Comparison of ENCODE assay signal across 18 cellular contexts in genomic region chr3:188299713-188300112, GRCh38.
DNase-seq lines count a peak whose midpoint lies in the region; ATAC-seq and TF ChIP-seq lines count a peak whose summit lies in the region.
"Had no signal": no experiment of that assay in that cellular context is flagged by ENCODE, and none has a peak within 500 bp of the region (broad histone marks: within the 10 kb centered on the region; RNA-seq: fewer than 3 reads in every experiment).

No MANE protein-coding gene starts in this region.

- H3K79me2 ChIP-seq in PC-3 (ENCODE audit: low read length), result peaks cover 12% of the 10 kb centered on the region

- H3K27ac ChIP-seq in PC-3 (ENCODE audit: low read length), result no peak overlapping the region

- no peaks in the 10 kb centered on the region for H3K9me3 Mint-ChIP-seq in activated T-cell treated with anti-CD3 and anti-CD28 coated beads, Interleukin-2, amount 50 U/mL, for 24 hours
- H3K9me3 Mint-ChIP-seq in endothelial cell (ENCODE audit: unreplicated experiment), result no peaks in the 10 kb centered on the region
- peaks cover 2 to 3% of the 10 kb centered on the region in 2 donors for H3K9me3 Mint-ChIP-seq in stimulated activated naive B cell treated with anti-CD40 and anti-IgM and Interleukin-4, amounts not matched to agents 10 μg/mL and 1 μg/mL and 100 μg/mL, for 72 hours
- H3K9me3 Mint-ChIP-seq: nephron had no signal

- H3K27me3 ChIP-seq in PC-3 (ENCODE audit: low read length) (no peaks in the 10 kb centered on the region), BE2C (no peaks in the 10 kb centered on the region)
- H3K27me3 ChIP-seq: right atrium auricular region, tibial nerve had no signal

- DNase-seq in activated T-cell treated with anti-CD3 and anti-CD28 coated beads, Interleukin-2, amount 50 U/mL, for 24 hours, result no peak
- DNase-seq in activated T-cell treated with anti-CD3 and anti-CD28 coated beads, Interleukin-2, amount 50 U/mL, for 48 hours, result no peak
- DNase-seq in PC-3 (peak; percentile 22), endothelial cell (ENCODE audit: low spot score) (no peak), NCI-H345 treated with DMSO at 0.1 percent for 48 hours (lab: John Stamatoyannopoulos, UW; ENCODE audit: unreplicated experiment) (no peak), BE2C (no peak)
- no peak for DNase-seq in stimulated activated naive B cell treated with anti-CD40 and anti-IgM and Interleukin-4, amounts not matched to agents 10 μg/mL and 1 μg/mL and 100 μg/mL, for 72 hours
- DNase-seq: activated gamma-delta T cell, Caco-2, H7, NCI-H1436, T-helper 9 cell had no signal

- peaks cover 9% of the 10 kb centered on the region for H3F3A ChIP-seq in PC-3 (ENCODE audit: low read length, unreplicated experiment)

- peak overlapping the region; percentile 51 for H3K4me3 Mint-ChIP-seq in activated T-cell treated with anti-CD3 and anti-CD28 coated beads, Interleukin-2, amount 50 U/mL, for 24 hours
- H3K4me3 Mint-ChIP-seq in endothelial cell (ENCODE audit: unreplicated experiment), result no peak overlapping the region
- no peak overlapping the region for H3K4me3 Mint-ChIP-seq in stimulated activated naive B cell treated with anti-CD40 and anti-IgM and Interleukin-4, amounts not matched to agents 10 μg/mL and 1 μg/mL and 100 μg/mL, for 72 hours
- H3K4me3 Mint-ChIP-seq: nephron had no signal

- peaks cover 15% of the 10 kb centered on the region for H3K36me3 Mint-ChIP-seq in activated T-cell treated with anti-CD3 and anti-CD28 coated beads, Interleukin-2, amount 50 U/mL, for 24 hours (ENCODE audit: low read depth)
- H3K36me3 Mint-ChIP-seq in endothelial cell (ENCODE audit: low read depth, unreplicated experiment), result no peaks in the 10 kb centered on the region
- H3K36me3 Mint-ChIP-seq in stimulated activated naive B cell treated with anti-CD40 and anti-IgM and Interleukin-4, amounts not matched to agents 10 μg/mL and 1 μg/mL and 100 μg/mL, for 72 hours, result peaks cover 11 to 13% of the 10 kb centered on the region in 2 donors

- H3K4me1 Mint-ChIP-seq in activated T-cell treated with anti-CD3 and anti-CD28 coated beads, Interleukin-2, amount 50 U/mL, for 24 hours (ENCODE audit: low read depth), result peaks cover 81% of the 10 kb centered on the region
- H3K4me1 Mint-ChIP-seq in endothelial cell (ENCODE audit: unreplicated experiment), result peaks cover 36% of the 10 kb centered on the region
- H3K4me1 Mint-ChIP-seq in stimulated activated naive B cell treated with anti-CD40 and anti-IgM and Interleukin-4, amounts not matched to agents 10 μg/mL and 1 μg/mL and 100 μg/mL, for 72 hours, result peaks cover 61 to 88% of the 10 kb centered on the region in 2 donors

- intact Hi-C loops in PC-3 (cut with micrococcal nuclease), result loop anchor here (5.0 kb wide), 2 partner anchors 228 to 328 kb away; no protein-coding TSS in a partner anchor

- H3K36me3 ChIP-seq in PC-3 (ENCODE audit: low read depth, low read length) (no peaks in the 10 kb centered on the region), BE2C (no peaks in the 10 kb centered on the region)
- H3K36me3 ChIP-seq: tibial nerve had no signal

- H3K27ac Mint-ChIP-seq in activated T-cell treated with anti-CD3 and anti-CD28 coated beads, Interleukin-2, amount 50 U/mL, for 24 hours, result peak overlapping the region; percentile 97
- peak overlapping the region; percentile 15 for H3K27ac Mint-ChIP-seq in endothelial cell (ENCODE audit: unreplicated experiment)
- H3K27ac Mint-ChIP-seq in stimulated activated naive B cell treated with anti-CD40 and anti-IgM and Interleukin-4, amounts not matched to agents 10 μg/mL and 1 μg/mL and 100 μg/mL, for 72 hours, result peak overlapping the region; percentile 67
- H3K27ac Mint-ChIP-seq: nephron had no signal

- CTCF ChIA-PET in PC-3 (lab: Charles Lee), result no interaction called here

- H2AFZ ChIP-seq in PC-3 (ENCODE audit: low read length), result no peak overlapping the region

- no peaks in the 10 kb centered on the region for H3K9me3 ChIP-seq in PC-3 (ENCODE audit: low read length)
- H3K9me3 ChIP-seq in BE2C, result no peaks in the 10 kb centered on the region
- H3K9me3 ChIP-seq: Caco-2, right atrium auricular region, tibial nerve had no signal

- peaks cover 68% of the 10 kb centered on the region for H3K4me1 ChIP-seq in PC-3 (ENCODE audit: insufficient read depth, low read length)
- no peaks in the 10 kb centered on the region for H3K4me1 ChIP-seq in BE2C

- no peaks in the 10 kb centered on the region for H4K20me1 ChIP-seq in PC-3 (ENCODE audit: low read length)

- no TSS peak for BruUV-seq in PC-3 (replicated peaks; lab: Mats Ljungman, UMichigan)

- no peaks in the 10 kb centered on the region for H3K27me3 Mint-ChIP-seq in activated T-cell treated with anti-CD3 and anti-CD28 coated beads, Interleukin-2, amount 50 U/mL, for 24 hours
- H3K27me3 Mint-ChIP-seq in endothelial cell (ENCODE audit: unreplicated experiment), result no peaks in the 10 kb centered on the region
- H3K27me3 Mint-ChIP-seq in stimulated activated naive B cell treated with anti-CD40 and anti-IgM and Interleukin-4, amounts not matched to agents 10 μg/mL and 1 μg/mL and 100 μg/mL, for 72 hours, result no peaks in the 10 kb centered on the region

- H3K9me2 ChIP-seq in PC-3 (replicated peaks; ENCODE audit: low read length), result no peaks in the 10 kb centered on the region

- no peak overlapping the region for H3K4me3 ChIP-seq in PC-3 (ENCODE audit: low read length)
- no peak overlapping the region for H3K4me3 ChIP-seq in BE2C (ENCODE audit: low read depth, low read length)
- H3K4me3 ChIP-seq: GM12878, right atrium auricular region, tibial nerve had no signal

- no peak overlapping the region for H3K9ac ChIP-seq in PC-3 (ENCODE audit: low read length)

- POLR2A ChIA-PET in PC-3 (lab: Charles Lee; ENCODE audit: unreplicated experiment), result no interaction called here

- H3K4me2 ChIP-seq in PC-3 (ENCODE audit: low read length), result no peak overlapping the region

- TF ChIP-seq CTCF in PC-3 (conservative IDR thresholded peaks at IDR 0.05; ENCODE audit: low read depth, low read length) (no peak), endothelial cell (IDR thresholded peaks at IDR 0.05; ENCODE audit: unreplicated experiment) (no peak), BE2C (IDR thresholded peaks at IDR 0.05; ENCODE audit: low read depth, low read length) (no peak)

- ATAC-seq in PC-3, result no peak
- ATAC-seq in stimulated activated naive B cell treated with anti-CD40 and anti-IgM and Interleukin-4, amounts not matched to agents 10 μg/mL and 1 μg/mL and 100 μg/mL, for 72 hours (replicated peaks), result no peak
- ATAC-seq in HG03442 (IDR thresholded peaks at IDR 0.05; ENCODE audit: unreplicated experiment), result no peak
- ATAC-seq: GM12878, Right ventricle myocardium inferior had no signal

Comparison
In these comparisons a context has a peak if more than half of its experiments do, and no peak if none do; other contexts are left out.
1. H3K27ac Mint-ChIP-seq: peak in every context shown above with its lines; median percentile 97 in activated T-cell treated with anti-CD3 and anti-CD28 coated beads, Interleukin-2, amount 50 U/mL, for 24 hours; 67 in stimulated activated naive B cell treated with anti-CD40 and anti-IgM and Interleukin-4, amounts not matched to agents 10 μg/mL and 1 μg/mL and 100 μg/mL, for 72 hours; 15 in endothelial cell.